In genomic region chr5:31487510-31487909, GRCh38 we compare ENCODE assay signal across 19 cellular contexts.
"Had no signal": no experiment of that assay in that cellular context is flagged by ENCODE, and none has a peak within 500 bp of the region (broad histone marks: within the 10 kb centered on the region; RNA-seq: fewer than 3 reads in every experiment).

No MANE protein-coding gene starts in this region.

- FAIRE-seq: islet of Langerhans, TTC549 had no signal

- H3K27me3 ChIP-seq: esophagus muscularis mucosa, foreskin keratinocyte, testis had no signal

- H3K4me3 ChIP-seq: esophagus muscularis mucosa, mucosa of descending colon, testis had no signal

- ATAC-seq: foreskin keratinocyte; left lobe of liver; mucosa of descending colon; natural killer cell; stimulated activated naive CD8-positive, alpha-beta T cell treated with anti-CD3 and anti-CD28 coated beads, Interleukin-15, amount 100 ng/mL, for 72 hours had no signal

- H3K27ac Mint-ChIP-seq: natural killer cell; stimulated activated naive CD8-positive, alpha-beta T cell treated with anti-CD3 and anti-CD28 coated beads, Interleukin-15, amount 100 ng/mL, for 72 hours had no signal

- H3K27me3 Mint-ChIP-seq: central memory CD8-positive, alpha-beta T cell; stimulated activated naive CD8-positive, alpha-beta T cell treated with anti-CD3 and anti-CD28 coated beads, Interleukin-15, amount 100 ng/mL, for 72 hours had no signal

- DNase-seq: activated CD4-positive, alpha-beta T cell treated with anti-CD3 and anti-CD28 coated beads, Interleukin-2, amount 50 U/mL, for 4 hours; activated naive CD4-positive, alpha-beta T cell treated with anti-CD3 and anti-CD28 coated beads, Interleukin-2, amount 50 U/mL, for 16 hours; activated T-cell treated with anti-CD3 and anti-CD28 coated beads, Interleukin-2, amount 50 U/mL, for 1 hour; dermis blood vessel endothelial cell; foreskin keratinocyte; mammary epithelial cell; mucosa of descending colon; natural killer cell; occipital lobe; stimulated activated CD4-positive, alpha-beta T cell treated with anti-CD3 and anti-CD28 coated beads, Interleukin-12 subunit alpha, Interleukin-12 subunit beta, amount 100 ng/mL, for 4 hours; stimulated activated CD4-positive, alpha-beta T cell treated with anti-CD3 and anti-CD28 coated beads, Interleukin-4, amount 100 ng/mL, for 24 hours; stimulated activated naive CD8-positive, alpha-beta T cell treated with anti-CD3 and anti-CD28 coated beads, Interleukin-15, amount 100 ng/mL, for 72 hours; T-helper 2 cell; testis had no signal

- H3K9me3 ChIP-seq: esophagus muscularis mucosa, mucosa of descending colon, testis had no signal

- H3K4me1 ChIP-seq: foreskin keratinocyte, testis had no signal

- H3K27ac ChIP-seq: esophagus muscularis mucosa, foreskin keratinocyte, testis had no signal

- H3K4me1 Mint-ChIP-seq: central memory CD8-positive, alpha-beta T cell; stimulated activated naive CD8-positive, alpha-beta T cell treated with anti-CD3 and anti-CD28 coated beads, Interleukin-15, amount 100 ng/mL, for 72 hours had no signal

- H3K4me3 Mint-ChIP-seq: central memory CD8-positive, alpha-beta T cell; natural killer cell; stimulated activated naive CD8-positive, alpha-beta T cell treated with anti-CD3 and anti-CD28 coated beads, Interleukin-15, amount 100 ng/mL, for 72 hours had no signal

- H3K9me3 Mint-ChIP-seq: central memory CD8-positive, alpha-beta T cell; natural killer cell; stimulated activated naive CD8-positive, alpha-beta T cell treated with anti-CD3 and anti-CD28 coated beads, Interleukin-15, amount 100 ng/mL, for 72 hours had no signal
